ENCODE assay signal across 8 cellular contexts in the genomic region with DNA sequence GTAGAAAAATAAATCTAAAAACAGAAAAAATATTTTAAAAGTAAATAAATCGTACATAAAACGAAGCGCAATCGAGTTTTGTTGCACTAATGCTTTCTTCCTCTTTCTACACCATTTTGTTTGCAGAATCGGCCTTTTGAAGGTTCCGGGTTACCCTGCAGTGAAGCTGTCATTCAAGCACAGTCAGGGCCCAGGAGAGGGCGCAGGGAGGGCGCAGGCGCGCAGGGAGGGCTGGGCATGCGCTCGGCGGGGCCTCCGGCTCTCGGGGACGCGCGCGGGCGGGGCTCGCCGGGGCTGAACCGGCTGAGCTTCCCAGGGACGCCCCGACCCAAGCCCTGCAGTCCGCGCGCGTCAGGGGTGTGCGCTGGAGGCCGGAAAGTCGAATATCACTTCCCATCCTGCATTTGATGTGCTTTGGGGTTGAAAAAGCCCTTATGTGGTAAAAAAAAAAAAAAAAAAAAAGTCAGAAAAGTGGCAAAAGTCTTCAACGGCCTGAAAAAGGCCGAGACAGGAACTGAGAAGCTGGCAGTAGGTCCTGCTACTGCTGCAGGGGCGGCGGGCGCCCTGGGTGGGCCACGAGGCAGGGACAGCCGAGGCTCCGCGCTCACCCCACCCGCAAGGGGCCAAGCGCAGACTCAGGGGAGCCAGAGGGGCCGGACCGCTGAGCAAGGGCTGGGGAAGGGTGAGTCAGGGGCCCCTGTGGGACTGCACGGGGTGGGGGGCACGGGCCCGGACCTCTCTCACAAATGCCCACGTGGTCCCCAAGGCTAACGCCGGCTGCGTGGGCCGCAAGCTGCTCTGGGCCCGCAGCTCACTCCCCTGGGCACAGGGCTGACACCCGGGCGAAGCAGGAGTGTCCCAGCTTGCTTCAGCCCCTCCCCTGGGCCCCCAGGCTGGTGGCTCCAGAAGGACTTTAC. TPM values are rescaled to one million over a fixed set of nuclear protein-coding genes. Genes with fewer than 3 reads are reported as not detected.
DNase-seq lines count a peak whose midpoint lies in the region; ATAC-seq, FAIRE-seq and TF ChIP-seq lines count a peak whose summit lies in the region.

No MANE protein-coding gene starts in this region.

- intact Hi-C loops in natural killer cell (cut with micrococcal nuclease), result no loop called here

- H3K27me3 Mint-ChIP-seq in natural killer cell (ENCODE audit: low read depth in 2 of 2), result peaks cover 8 to 29% of the 10 kb centered on the region in 2 donors
- H3K27me3 Mint-ChIP-seq in stimulated activated naive B cell treated with anti-CD40 and anti-IgM and Interleukin-4, amounts not matched to agents 10 μg/mL and 1 μg/mL and 100 μg/mL, for 72 hours, result no peaks in the 10 kb centered on the region

- FAIRE-seq in HTR-8/SVneo (lab: Jason Lieb, UNC), result no peak

- peak overlapping the region; percentile 71 for H3K4me3 Mint-ChIP-seq in natural killer cell
- peak overlapping the region; percentile 79 to 84 for H3K4me3 Mint-ChIP-seq in stimulated activated naive B cell treated with anti-CD40 and anti-IgM and Interleukin-4, amounts not matched to agents 10 μg/mL and 1 μg/mL and 100 μg/mL, for 72 hours

- H3K4me3 ChIP-seq in fibroblast of the aortic adventitia (ENCODE audit: low read depth, low read length), result no peak overlapping the region

- H3K36me3 Mint-ChIP-seq in natural killer cell, result peaks cover 27% of the 10 kb centered on the region
- H3K36me3 Mint-ChIP-seq in stimulated activated naive B cell treated with anti-CD40 and anti-IgM and Interleukin-4, amounts not matched to agents 10 μg/mL and 1 μg/mL and 100 μg/mL, for 72 hours, result peaks cover 13 to 28% of the 10 kb centered on the region in 2 donors

- peaks cover 5% of the 10 kb centered on the region in 2 donors for H3K9me3 Mint-ChIP-seq in natural killer cell
- H3K9me3 Mint-ChIP-seq in stimulated activated naive B cell treated with anti-CD40 and anti-IgM and Interleukin-4, amounts not matched to agents 10 μg/mL and 1 μg/mL and 100 μg/mL, for 72 hours, result peaks cover 12 to 15% of the 10 kb centered on the region in 2 donors

- H3K27ac Mint-ChIP-seq in natural killer cell, result peak overlapping the region in 1 of 2 donors; percentile 59
- peak overlapping the region; percentile 71 for H3K27ac Mint-ChIP-seq in stimulated activated naive B cell treated with anti-CD40 and anti-IgM and Interleukin-4, amounts not matched to agents 10 μg/mL and 1 μg/mL and 100 μg/mL, for 72 hours

- TF ChIP-seq CTCF in fibroblast of the aortic adventitia (IDR thresholded peaks at IDR 0.05; ENCODE audit: insufficient read depth, low read length), result no peak
- TF ChIP-seq CTCF in natural killer cell (IDR thresholded peaks at IDR 0.05), result no peak

- DNase-seq in COLO829 (ENCODE audit: low spot score) (peak; percentile 75), HTR-8/SVneo (ENCODE audit: insufficient read length, low spot score) (peak; percentile 92), RPMI7951 (ENCODE audit: low read depth) (peak; percentile 91), fibroblast of the aortic adventitia (ENCODE audit: low read depth) (peak; percentile 68), natural killer cell (peak; percentile 85)
- peak; percentile 87 for DNase-seq in activated effector memory CD4-positive, alpha-beta T cell treated with Interleukin-2 at 50 U/mL for 16 hours
- peak; percentile 92 for DNase-seq in stimulated activated naive B cell treated with anti-CD40 and anti-IgM and Interleukin-4, amounts not matched to agents 10 μg/mL and 1 μg/mL and 100 μg/mL, for 72 hours

- H3K4me1 Mint-ChIP-seq in natural killer cell, result peaks cover 0 to 9% of the 10 kb centered on the region in 2 donors
- peaks cover 4 to 9% of the 10 kb centered on the region in 2 donors for H3K4me1 Mint-ChIP-seq in stimulated activated naive B cell treated with anti-CD40 and anti-IgM and Interleukin-4, amounts not matched to agents 10 μg/mL and 1 μg/mL and 100 μg/mL, for 72 hours

- ATAC-seq in GM21381 (IDR thresholded peaks at IDR 0.05; ENCODE audit: unreplicated experiment) (peak; percentile 99), natural killer cell (peak; percentile 98 to 100 (median 100))
- peak; percentile 100 for ATAC-seq in stimulated activated naive B cell treated with anti-CD40 and anti-IgM and Interleukin-4, amounts not matched to agents 10 μg/mL and 1 μg/mL and 100 μg/mL, for 72 hours (replicated peaks)

RNA-seq across cellular contexts. Expression of gene THBS2, which starts 40.5 kb away (rescaled TPM):
- 90.8 and 93.5 TPM in 2 replicates for total RNA-seq in RPMI7951 (2014; rRNA removed; shearing (Covaris generic))
- total RNA-seq in fibroblast of the aortic adventitia (ENCODE audit: low replicate concordance) (322 and 519 TPM in 2 replicates), natural killer cell (not detected)

Comparison
In these comparisons a context has a peak if more than half of its experiments do, and no peak if none do; other contexts are left out.
1. RNA of gene THBS2, which starts 40.5 kb away (total RNA-seq): 322 to 519 TPM in fibroblast of the aortic adventitia and 90.8 to 93.5 TPM in RPMI7951; not detected in natural killer cell; every median in the first group is over 10 times any median in the second.
2. Peak in every context shown above with its lines, with median percentiles within 50 percentile points of each other: DNase-seq and ATAC-seq.